Comparison of ENCODE assay signal across 8 cellular contexts in the genomic region with DNA sequence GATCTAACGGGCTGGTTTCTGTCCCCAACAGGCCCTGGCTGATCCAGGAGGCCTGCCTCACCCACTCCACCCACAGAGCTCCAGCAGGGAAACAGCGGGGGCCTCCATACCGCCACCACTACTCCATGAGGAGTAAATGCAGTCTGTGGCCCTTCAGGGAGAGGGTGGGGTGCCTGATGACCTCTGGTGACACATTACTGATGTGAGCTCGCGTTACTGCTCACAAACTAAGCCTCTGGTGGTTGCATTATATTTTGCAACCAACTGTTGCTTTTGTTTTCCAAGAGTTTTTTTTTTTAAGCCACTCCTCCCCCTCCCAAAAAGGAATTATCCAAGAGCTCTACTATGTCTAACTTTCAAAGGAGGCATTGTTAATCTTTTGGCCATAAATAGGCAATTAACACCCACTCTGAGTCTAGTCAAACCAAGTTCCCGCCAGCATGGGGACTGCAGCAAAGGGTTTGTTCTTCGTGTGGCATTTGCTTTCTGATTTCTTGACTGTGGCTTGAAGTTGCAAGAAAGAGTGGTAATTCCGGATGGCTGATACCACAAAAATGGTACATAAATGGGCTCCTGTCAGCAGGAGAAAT.
DNase-seq lines count a peak whose midpoint lies in the region; TF ChIP-seq lines count a peak whose summit lies in the region.

No MANE protein-coding gene starts in this region.

- DNase-seq in AG08396 (ENCODE audit: low spot score): peak; percentile 41
- peak; percentile 94 for DNase-seq in HuH-7 (ENCODE audit: low spot score)
- peak in 2 of 3 donors; percentile 41 to 46 for DNase-seq in immature natural killer cell
- DNase-seq in stromal cell of bone marrow (ENCODE audit: low read depth): peak; percentile 42
- DNase-seq in NCI-H774 (lab: John Stamatoyannopoulos, UW): no peak
- no peak for DNase-seq in GM10266 (ENCODE audit: extremely low spot score)
- no peak for DNase-seq in ovary

- no peak for TF ChIP-seq CTCF in GM10266 (IDR thresholded peaks at IDR 0.05; ENCODE audit: control insufficient read depth, insufficient read depth, low read depth, missing control alignments)
- no peak for TF ChIP-seq CTCF in ovary (IDR thresholded peaks at IDR 0.05)

- WGBS in ovary, 3 donors: 64 to 77% (median 73%) methylated on average over 8 of the region's 8 CpGs

- peaks cover 91 to 96% of the 10 kb centered on the region in 2 donors for H3K4me1 Mint-ChIP-seq in immature natural killer cell

- H3K4me3 ChIP-seq in ovary: no peak overlapping the region

- no peak for TF ChIP-seq EP300 in ovary (IDR thresholded peaks at IDR 0.05)

- H3K4me3 Mint-ChIP-seq in immature natural killer cell: peak overlapping the region; percentile 50 to 82 (median 74)

- peaks cover 2 to 21% (median 15%) of the 10 kb centered on the region in 3 donors for H3K27me3 Mint-ChIP-seq in immature natural killer cell (ENCODE audit: low read depth in 3 of 3)

- H3K9me3 Mint-ChIP-seq in immature natural killer cell: no peaks in the 10 kb centered on the region

- H3K36me3 ChIP-seq in ovary: no peaks in the 10 kb centered on the region

- peaks cover 31% of the 10 kb centered on the region for H3K4me1 ChIP-seq in ovary (ENCODE audit: insufficient read depth)

- peak overlapping the region; percentile 86 to 98 (median 92) for H3K27ac Mint-ChIP-seq in immature natural killer cell

- intact Hi-C loops in ovary (cut with DNase I): no loop called here

- H3K27ac ChIP-seq in angular gyrus (ENCODE audit: low read depth, low read length) (peak overlapping the region; percentile 96), ovary (peak overlapping the region in 1 of 2 donors; percentile 25)

- no peak for TF ChIP-seq POLR2A in ovary (IDR thresholded peaks at IDR 0.05)

- no peaks in the 10 kb centered on the region for H3K9me3 ChIP-seq in ovary

- H3K36me3 Mint-ChIP-seq in immature natural killer cell: peaks cover 3 to 9% (median 9%) of the 10 kb centered on the region in 3 donors

- no peaks in the 10 kb centered on the region for H3K27me3 ChIP-seq in ovary

Comparison
In these comparisons a context has a peak if more than half of its experiments do, and no peak if none do; other contexts are left out.
1. DNase-seq: peak in AG08396 (single experiment), HuH-7 (single experiment), immature natural killer cell (2 of 3) and stromal cell of bone marrow (single experiment); none in NCI-H774 (single experiment), GM10266 (single experiment) and ovary (0 of 5).